10 cellular contexts compared by ENCODE assay signal in the genomic region with DNA sequence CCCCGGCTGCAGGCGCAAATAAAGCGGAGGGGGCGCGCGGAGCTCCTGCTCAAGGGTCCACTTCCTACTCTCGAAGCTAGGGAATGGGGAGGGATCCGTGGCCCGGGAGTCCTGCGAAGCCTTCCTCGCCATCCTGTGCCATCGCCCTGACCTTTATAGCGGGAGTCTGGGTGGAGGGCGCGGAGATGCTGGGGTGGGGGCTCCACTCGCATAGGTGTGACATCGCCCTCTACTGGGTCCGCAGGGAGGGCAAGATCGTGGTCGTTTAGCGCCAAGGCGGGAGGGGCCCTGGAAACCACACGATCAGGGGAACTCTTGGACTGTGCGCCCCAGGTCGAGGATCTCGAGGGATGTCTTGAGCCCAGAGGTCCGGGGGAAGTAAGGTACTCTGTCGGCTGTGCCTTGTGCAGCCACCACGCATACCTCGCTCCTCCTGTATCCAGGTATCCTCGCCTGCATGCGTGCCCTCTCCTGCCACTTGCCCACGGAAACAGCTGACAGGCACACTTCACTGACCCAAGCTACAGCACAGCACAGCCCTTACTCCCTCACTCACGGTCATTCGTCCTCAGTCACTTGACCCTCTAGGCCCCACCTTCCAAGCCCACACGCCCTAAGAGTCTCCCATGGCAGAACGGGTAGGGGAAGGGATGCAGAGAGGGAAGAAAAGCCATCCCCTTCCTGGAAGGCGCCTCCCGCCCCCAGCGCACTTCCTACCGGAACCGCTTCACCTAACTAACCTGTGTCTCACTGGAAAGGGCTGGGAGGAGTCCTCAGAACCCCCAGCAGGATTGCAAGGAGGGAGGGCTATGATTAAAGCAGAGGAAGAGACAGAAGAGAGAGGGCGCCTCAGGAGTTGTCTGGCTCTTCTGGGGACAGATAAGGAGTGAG. TPM values are rescaled to one million over a fixed set of nuclear protein-coding genes. Genes with fewer than 3 reads are reported as not detected.
DNase-seq lines count a peak whose midpoint lies in the region; ATAC-seq and TF ChIP-seq lines count a peak whose summit lies in the region.
"Had no signal": no experiment of that assay in that cellular context is flagged by ENCODE, and none has a peak within 500 bp of the region (broad histone marks: within the 10 kb centered on the region; RNA-seq: fewer than 3 reads in every experiment).

No MANE protein-coding gene starts in this region.

- no peaks in the 10 kb centered on the region for H3K4me1 ChIP-seq in iPS-15b (ENCODE audit: control insufficient read depth, insufficient read depth, low read length)
- peaks cover 22% of the 10 kb centered on the region for H3K4me1 ChIP-seq in smooth muscle cell (ENCODE audit: low read depth)

- H3K4me3 Mint-ChIP-seq in WTC11 = peak overlapping the region; percentile 65

- no peaks in the 10 kb centered on the region for H3K79me2 ChIP-seq in smooth muscle cell (ENCODE audit: low read depth)

- H3K27me3 Mint-ChIP-seq in WTC11 (ENCODE audit: low read depth) = peaks cover 40% of the 10 kb centered on the region

- peak overlapping the region; percentile 96 for H3K4me2 ChIP-seq in smooth muscle cell

- H3K4me3 ChIP-seq in iPS-15b (ENCODE audit: low read depth, low read length) = peak overlapping the region; percentile 57
- peak overlapping the region; percentile 57 for H3K4me3 ChIP-seq in smooth muscle cell

- H3K36me3 Mint-ChIP-seq in WTC11 = peaks cover 5% of the 10 kb centered on the region; the same call in 1 of the 2 replicates

- no peaks in the 10 kb centered on the region for H3K36me3 ChIP-seq in iPS-15b (ENCODE audit: control insufficient read depth, insufficient read depth, low read length)
- H3K36me3 ChIP-seq in smooth muscle cell (ENCODE audit: low read depth) = no peaks in the 10 kb centered on the region

- no peak overlapping the region for H3K27ac Mint-ChIP-seq in WTC11

- H3K9me3 ChIP-seq in iPS-15b (ENCODE audit: control insufficient read depth, insufficient read depth, low read length) (no peaks in the 10 kb centered on the region), smooth muscle cell (replicated peaks; ENCODE audit: low read depth) (no peaks in the 10 kb centered on the region)

- CTCF ChIA-PET in WTC11 (lab: Charles Lee) = interaction anchor here (0.6 to 4.5 kb wide), 19 partner anchors 9 to 220 kb away, joined by 3 to 37 read pairs (median 5); a partner anchor contains a TSS

- no peak for TF ChIP-seq CTCF in WTC11 (IDR thresholded peaks at IDR 0.05)
- peak; percentile 34 for TF ChIP-seq CTCF in smooth muscle cell (IDR thresholded peaks at IDR 0.05; ENCODE audit: borderline replicate concordance, insufficient read depth, poor library complexity, severe bottlenecking)

- ATAC-seq in WTC11 (peak; percentile 54), HG02840 (IDR thresholded peaks at IDR 0.05; ENCODE audit: low FRiP score, unreplicated experiment) (no peak), GM19455 (IDR thresholded peaks at IDR 0.05; ENCODE audit: unreplicated experiment) (no peak), GM19035 (IDR thresholded peaks at IDR 0.05; ENCODE audit: unreplicated experiment) (no peak)

- 5% methylated on average over 38 of the region's 43 CpGs for WGBS in smooth muscle cell (ENCODE audit: low lambda C conversion rate)

- peaks cover 91% of the 10 kb centered on the region for H3K27me3 ChIP-seq in iPS-15b (ENCODE audit: control insufficient read depth, insufficient read depth, low read length)
- no peaks in the 10 kb centered on the region for H3K27me3 ChIP-seq in smooth muscle cell (ENCODE audit: low read depth)

- POLR2A ChIA-PET in WTC11 (lab: Charles Lee) = interaction anchor here (0.8 to 1.2 kb wide), 2 partner anchors 14 to 18 kb away, joined by 3 read pairs; no protein-coding TSS in a partner anchor

- no peak overlapping the region for H3K27ac ChIP-seq in smooth muscle cell (ENCODE audit: low read depth)
- H3K27ac ChIP-seq: 22Rv1 had no signal

- DNase-seq in DMS 273 (lab: John Stamatoyannopoulos, UW; ENCODE audit: unreplicated experiment) = peak; percentile 61
- DNase-seq in DMS 273 treated with DMSO at 0.1 percent for 48 hours (lab: John Stamatoyannopoulos, UW) = no peak
- peak; percentile 64 for DNase-seq in WTC11 (ENCODE audit: low spot score)
- no peak for DNase-seq in smooth muscle cell (lab: John Stamatoyannopoulos, UW; ENCODE audit: unreplicated experiment)

- H3F3A ChIP-seq in smooth muscle cell (ENCODE audit: low read depth) = peaks cover 16% of the 10 kb centered on the region

- no peaks in the 10 kb centered on the region for H4K20me1 ChIP-seq in smooth muscle cell (ENCODE audit: low read depth)

- H2AFZ ChIP-seq in smooth muscle cell (ENCODE audit: low read depth) = peak overlapping the region; percentile 23

- H3K9ac ChIP-seq in iPS-15b (ENCODE audit: low read depth, low read length) (no peak overlapping the region), smooth muscle cell (ENCODE audit: low read depth) (no peak overlapping the region)

- H3K4me1 Mint-ChIP-seq in WTC11 = peaks cover 20% of the 10 kb centered on the region

- no peaks in the 10 kb centered on the region for H3K9me3 Mint-ChIP-seq in WTC11

TF ChIP-seq in WTC11, 78 proteins besides CTCF, POLR2A, EP300 and RAD21 (continues in another document):
- TF ChIP-seq ZBTB21 (CRISPR knock-in tag; IDR thresholded peaks at IDR 0.05; ENCODE audit: borderline replicate concordance) (peak; percentile 68), FOXP1 (CRISPR knock-in tag; IDR thresholded peaks at IDR 0.05; ENCODE audit: borderline replicate concordance) (0 out of 2 replicates have a peak, but pooled peaks have one; percentile 25), SOX15 (CRISPR knock-in tag; IDR thresholded peaks at IDR 0.05) (no peak), GTF2I (CRISPR knock-in tag; conservative IDR thresholded peaks at IDR 0.05) (no peak), SMAD4 (CRISPR knock-in tag; IDR thresholded peaks at IDR 0.05) (0 out of 2 replicates have a peak, but pooled peaks have one; percentile 34), NFATC4 (CRISPR knock-in tag; IDR thresholded peaks at IDR 0.05) (no peak), KAT7 (CRISPR knock-in tag; IDR thresholded peaks at IDR 0.05; ENCODE audit: borderline replicate concordance) (peak; percentile 80; the same call in 1 of the 2 replicates), ETV6 (CRISPR knock-in tag; IDR thresholded peaks at IDR 0.05) (peak; percentile 100), TEAD1 (CRISPR knock-in tag; IDR thresholded peaks at IDR 0.05) (0 out of 2 replicates have a peak, but pooled peaks have one; percentile 50), ELF4 (CRISPR knock-in tag; IDR thresholded peaks at IDR 0.05; ENCODE audit: low read depth) (no peak), MYBL2 (CRISPR knock-in tag; IDR thresholded peaks at IDR 0.05) (0 out of 2 replicates have a peak, but pooled peaks have one; percentile 4), TEAD4 (CRISPR knock-in tag; IDR thresholded peaks at IDR 0.05) (0 out of 2 replicates have a peak, but pooled peaks have one; percentile 43), ZNF396 (CRISPR knock-in tag; IDR thresholded peaks at IDR 0.05; ENCODE audit: borderline replicate concordance) (no peak), ZNF138 (CRISPR knock-in tag; conservative IDR thresholded peaks at IDR 0.05) (no peak)
- TF ChIP-seq, protein P1, sequence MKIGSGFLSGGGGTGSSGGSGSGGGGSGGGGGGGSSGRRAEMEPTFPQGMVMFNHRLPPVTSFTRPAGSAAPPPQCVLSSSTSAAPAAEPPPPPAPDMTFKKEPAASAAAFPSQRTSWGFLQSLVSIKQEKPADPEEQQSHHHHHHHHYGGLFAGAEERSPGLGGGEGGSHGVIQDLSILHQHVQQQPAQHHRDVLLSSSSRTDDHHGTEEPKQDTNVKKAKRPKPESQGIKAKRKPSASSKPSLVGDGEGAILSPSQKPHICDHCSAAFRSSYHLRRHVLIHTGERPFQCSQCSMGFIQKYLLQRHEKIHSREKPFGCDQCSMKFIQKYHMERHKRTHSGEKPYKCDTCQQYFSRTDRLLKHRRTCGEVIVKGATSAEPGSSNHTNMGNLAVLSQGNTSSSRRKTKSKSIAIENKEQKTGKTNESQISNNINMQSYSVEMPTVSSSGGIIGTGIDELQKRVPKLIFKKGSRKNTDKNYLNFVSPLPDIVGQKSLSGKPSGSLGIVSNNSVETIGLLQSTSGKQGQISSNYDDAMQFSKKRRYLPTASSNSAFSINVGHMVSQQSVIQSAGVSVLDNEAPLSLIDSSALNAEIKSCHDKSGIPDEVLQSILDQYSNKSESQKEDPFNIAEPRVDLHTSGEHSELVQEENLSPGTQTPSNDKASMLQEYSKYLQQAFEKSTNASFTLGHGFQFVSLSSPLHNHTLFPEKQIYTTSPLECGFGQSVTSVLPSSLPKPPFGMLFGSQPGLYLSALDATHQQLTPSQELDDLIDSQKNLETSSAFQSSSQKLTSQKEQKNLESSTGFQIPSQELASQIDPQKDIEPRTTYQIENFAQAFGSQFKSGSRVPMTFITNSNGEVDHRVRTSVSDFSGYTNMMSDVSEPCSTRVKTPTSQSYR (CRISPR knock-in tag; IDR thresholded peaks at IDR 0.05) = no peak; the same call in 1 of the 2 replicates
- TF ChIP-seq, protein P2, sequence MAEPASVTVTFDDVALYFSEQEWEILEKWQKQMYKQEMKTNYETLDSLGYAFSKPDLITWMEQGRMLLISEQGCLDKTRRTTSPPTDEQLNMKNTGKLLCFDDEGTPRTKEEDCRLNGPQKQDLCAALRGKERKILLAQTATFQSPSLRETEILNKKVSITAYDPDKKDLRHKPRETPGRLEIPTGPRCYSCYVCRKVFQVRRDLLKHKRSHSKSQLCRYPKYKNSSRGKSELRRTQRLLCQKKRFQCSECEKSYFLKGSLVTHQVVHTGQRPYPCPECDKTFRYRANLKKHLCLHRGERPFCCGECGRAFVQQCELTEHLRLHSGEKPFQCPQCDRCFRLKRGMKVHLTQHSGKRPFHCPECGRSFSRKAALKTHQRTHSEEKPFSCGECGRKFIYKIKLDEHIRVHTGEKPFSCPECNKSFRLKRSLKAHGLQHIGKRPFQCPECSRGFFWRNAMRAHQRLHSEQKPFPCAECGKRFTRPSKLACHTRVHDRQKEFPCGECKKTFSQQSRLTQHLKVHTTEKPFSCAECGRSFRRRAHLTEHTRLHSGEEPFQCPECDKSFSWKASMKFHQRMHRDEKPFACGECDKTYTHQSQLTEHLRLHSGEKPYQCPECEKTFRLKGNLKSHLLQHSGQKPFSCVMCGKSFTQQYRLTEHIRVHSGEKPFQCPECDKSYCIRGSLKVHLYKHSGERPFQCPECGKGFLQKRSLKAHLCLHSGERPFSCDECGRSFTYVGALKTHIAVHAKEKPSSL (CRISPR knock-in tag; conservative IDR thresholded peaks at IDR 0.05) = no peak
- TF ChIP-seq, protein P3, sequence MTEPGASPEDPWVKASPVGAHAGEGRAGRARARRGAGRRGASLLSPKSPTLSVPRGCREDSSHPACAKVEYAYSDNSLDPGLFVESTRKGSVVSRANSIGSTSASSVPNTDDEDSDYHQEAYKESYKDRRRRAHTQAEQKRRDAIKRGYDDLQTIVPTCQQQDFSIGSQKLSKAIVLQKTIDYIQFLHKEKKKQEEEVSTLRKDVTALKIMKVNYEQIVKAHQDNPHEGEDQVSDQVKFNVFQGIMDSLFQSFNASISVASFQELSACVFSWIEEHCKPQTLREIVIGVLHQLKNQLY (CRISPR knock-in tag; IDR thresholded peaks at IDR 0.05) = no peak

RNA-seq across cellular contexts. Expression of a gene that starts 22.7 kb away (rescaled TPM):
- 5.3 to 11.4 TPM (median 6.3 TPM) in 3 replicates for total RNA-seq in WTC11 (2021)
- 9.9 and 11.1 TPM in 2 replicates for total RNA-seq in smooth muscle cell
- 23.1 and 31.6 TPM in 2 replicates for polyA plus RNA-seq in smooth muscle cell
- total RNA-seq: activated CD8-positive, alpha-beta memory T cell treated with anti-CD3 and anti-CD28 coated beads for 36 hours had no signal

Comparison
In these comparisons a context has a peak if more than half of its experiments do, and no peak if none do; other contexts are left out.
1. DNase-seq: peak in DMS 273 (single experiment) and WTC11 (single experiment); none in DMS 273 treated with DMSO at 0.1 percent for 48 hours (single experiment) and smooth muscle cell (single experiment).